14 cellular contexts compared by ENCODE assay signal in the genomic region with DNA sequence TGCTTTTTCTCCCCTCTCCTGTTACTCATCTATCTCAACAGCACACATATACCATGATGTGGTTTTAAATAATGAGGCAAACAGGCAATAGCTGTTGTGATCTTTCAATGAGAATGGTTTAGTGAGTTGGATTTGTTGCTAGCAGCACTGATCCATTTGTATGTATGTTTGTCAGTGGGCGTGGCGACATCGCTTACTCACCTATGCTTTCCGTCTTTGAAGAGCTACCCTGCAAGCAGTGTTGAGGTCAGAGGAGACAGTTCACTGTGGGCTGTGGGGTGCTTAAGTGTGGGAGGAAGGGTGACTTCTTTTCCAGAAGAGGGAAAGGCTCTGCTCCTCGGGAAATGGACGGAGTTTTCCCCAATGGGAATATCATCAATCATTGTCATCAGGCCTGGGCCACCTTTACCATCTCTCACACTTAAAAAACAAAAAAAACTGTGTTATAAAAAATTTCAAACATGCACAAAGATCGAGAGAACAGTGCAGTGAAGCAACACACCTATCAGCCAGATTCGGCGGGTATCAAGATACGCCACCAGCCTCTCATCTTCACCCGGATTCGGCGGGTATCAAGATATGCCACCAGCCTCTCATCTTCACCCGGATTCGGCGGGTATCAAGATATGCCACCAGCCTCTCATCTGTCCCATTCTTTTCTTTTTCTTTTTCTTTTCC.
DNase-seq lines count a peak whose midpoint lies in the region; ATAC-seq, FAIRE-seq and TF ChIP-seq lines count a peak whose summit lies in the region.
"Had no signal": no experiment of that assay in that cellular context is flagged by ENCODE, and none has a peak within 500 bp of the region (broad histone marks: within the 10 kb centered on the region; RNA-seq: fewer than 3 reads in every experiment).

No MANE protein-coding gene starts in this region.

- H3K79me2 ChIP-seq in endothelial cell of umbilical vein (ENCODE audit: control insufficient read depth, insufficient read depth, low read length), result peaks cover 4% of the 10 kb centered on the region

- no peaks in the 10 kb centered on the region for H3K9me3 Mint-ChIP-seq in activated B cell treated with CpG ODN at 0.5 μM for 24 hours

- H4K20me1 ChIP-seq in endothelial cell of umbilical vein (replicated peaks; ENCODE audit: control insufficient read depth, extremely low read depth, insufficient read depth, low read length), result no peaks in the 10 kb centered on the region

- peak overlapping the region; percentile 24 for H3K27ac Mint-ChIP-seq in activated B cell treated with CpG ODN at 0.5 μM for 24 hours

- no peak for ATAC-seq in activated B cell treated with CpG ODN at 0.5 μM for 24 hours (ENCODE audit: low read depth)
- no peak for ATAC-seq in HG03565 (IDR thresholded peaks at IDR 0.05; ENCODE audit: unreplicated experiment)
- no peak for ATAC-seq in HG03342 (IDR thresholded peaks at IDR 0.05; ENCODE audit: unreplicated experiment)
- ATAC-seq: GM12878 had no signal

- H3K4me3 ChIP-seq in endothelial cell of umbilical vein (replicated peaks in 1 of 3; ENCODE audit: insufficient read depth in 1 of 3, low read depth in 1 of 3, low read length in 3 of 3), result no peak overlapping the region
- H3K4me3 ChIP-seq in skeletal muscle satellite cell (ENCODE audit: low read length), result no peak overlapping the region
- H3K4me3 ChIP-seq: GM12878, prostate gland had no signal

- intact Hi-C loops in activated B cell treated with CpG ODN at 0.5 μM for 24 hours (cut with micrococcal nuclease) (no loop called here), endothelial cell of umbilical vein (cut with micrococcal nuclease) (loop anchor here (5.0 kb wide), 2 partner anchors 96 to 151 kb away; no protein-coding TSS in a partner anchor)

- no peaks in the 10 kb centered on the region for H3K27me3 ChIP-seq in endothelial cell of umbilical vein (ENCODE audit: control insufficient read depth in 2 of 2, insufficient read depth in 2 of 2, low read length in 2 of 2)
- H3K27me3 ChIP-seq in skeletal muscle satellite cell (ENCODE audit: control insufficient read depth, insufficient read depth, low read length), result no peaks in the 10 kb centered on the region

- H3K9me1 ChIP-seq in endothelial cell of umbilical vein (replicated peaks; ENCODE audit: control insufficient read depth, extremely low read depth, insufficient read depth, low read length), result no peaks in the 10 kb centered on the region

- TF ChIP-seq POLR2A in endothelial cell of umbilical vein (IDR thresholded peaks at IDR 0.05; ENCODE audit: low read depth, low read length), result no peak

- H3K4me1 Mint-ChIP-seq in activated B cell treated with CpG ODN at 0.5 μM for 24 hours, result peaks cover 6% of the 10 kb centered on the region

- H2AFZ ChIP-seq in endothelial cell of umbilical vein (ENCODE audit: low read depth, low read length), result no peak overlapping the region

- no peaks in the 10 kb centered on the region for H3K27me3 Mint-ChIP-seq in activated B cell treated with CpG ODN at 0.5 μM for 24 hours

- no peak overlapping the region for H3K9ac ChIP-seq in endothelial cell of umbilical vein (replicated peaks; ENCODE audit: extremely low read depth, insufficient read depth, low read length)
- peak overlapping the region; percentile 60 for H3K9ac ChIP-seq in skeletal muscle satellite cell (ENCODE audit: low read depth, low read length)

- TF ChIP-seq CTCF in activated B cell treated with CpG ODN at 0.5 μM for 24 hours (IDR thresholded peaks at IDR 0.05) (no peak), endothelial cell of umbilical vein (IDR thresholded peaks at IDR 0.05; ENCODE audit: extremely low read depth in 1 of 2, insufficient read depth in 1 of 2, low read depth in 1 of 2, low read length in 2 of 2) (no peak)

- H3K36me3 ChIP-seq in endothelial cell of umbilical vein (ENCODE audit: control insufficient read depth in 2 of 2, extremely low read depth in 1 of 2, insufficient read depth in 2 of 2, low read length in 2 of 2), result peaks cover 0 to 3% of the 10 kb centered on the region in 2 experiments
- peaks cover 5% of the 10 kb centered on the region for H3K36me3 ChIP-seq in skeletal muscle satellite cell (ENCODE audit: insufficient read depth, low read length)
- H3K36me3 ChIP-seq: prostate gland had no signal

- peak; percentile 54 for DNase-seq in activated CD8-positive, alpha-beta memory T cell treated with anti-CD3 and anti-CD28 coated beads, Interleukin-2, amount 50 U/mL, for 4 hours
- DNase-seq in activated CD8-positive, alpha-beta memory T cell treated with anti-CD3 and anti-CD28 coated beads, Interleukin-2, amount 50 U/mL, for 48 hours, result no peak
- DNase-seq in activated B cell treated with CpG ODN at 0.5 μM for 24 hours, result no peak
- DNase-seq in endothelial cell of umbilical vein (ENCODE audit: low read depth, low spot score), result peak; percentile 20
- no peak for DNase-seq in NOMO-1 treated with dmso at 0.1 percent for 144 hours (lab: John Stamatoyannopoulos, UW; ENCODE audit: unreplicated experiment)
- DNase-seq: DMS53; MM.1S; NCI-H2107; stimulated activated naive CD4-positive, alpha-beta T cell treated with Interleukin-2 at 50 U/mL for 16 hours had no signal

- no peak overlapping the region for H3K4me2 ChIP-seq in endothelial cell of umbilical vein (ENCODE audit: insufficient read depth, low read length)
- H3K4me2 ChIP-seq in skeletal muscle satellite cell (ENCODE audit: low read length), result peak overlapping the region; percentile 74

- dilution Hi-C loops in endothelial cell of umbilical vein (cut with MboI; ENCODE audit: extremely low pct_ligation_motif_present, low sequenced_read_pairs), result no loop called here

- peak; percentile 80 for FAIRE-seq in endothelial cell of umbilical vein (lab: Jason Lieb, UNC)
- FAIRE-seq: GM12878 had no signal

- H3K27ac ChIP-seq in endothelial cell of umbilical vein (ENCODE audit: insufficient read depth, low read depth, low read length), result no peak overlapping the region
- H3K27ac ChIP-seq: prostate gland had no signal

- H3K4me1 ChIP-seq in endothelial cell of umbilical vein (ENCODE audit: control insufficient read depth, extremely low read depth, insufficient read depth, low read length) (peaks cover 16% of the 10 kb centered on the region), skeletal muscle satellite cell (ENCODE audit: control insufficient read depth, insufficient read depth, low read length) (peaks cover 42% of the 10 kb centered on the region)
- H3K4me1 ChIP-seq: prostate gland had no signal

- H3K4me3 Mint-ChIP-seq in activated B cell treated with CpG ODN at 0.5 μM for 24 hours, result no peak overlapping the region

- CTCF ChIA-PET in activated B cell treated with CpG ODN at 0.5 μM for 24 hours (lab: Charles Lee) (no interaction called here), endothelial cell of umbilical vein (lab: Charles Lee) (interaction anchor here (0.7 to 4.4 kb wide), 32 partner anchors 8 to 1646 kb away, joined by 3 to 82 read pairs (median 5); no protein-coding TSS in a partner anchor)

- H3K9me3 ChIP-seq in endothelial cell of umbilical vein (replicated peaks; ENCODE audit: control insufficient read depth, insufficient read depth, low read length) (no peaks in the 10 kb centered on the region), skeletal muscle satellite cell (replicated peaks; ENCODE audit: low read length) (no peaks in the 10 kb centered on the region)
- H3K9me3 ChIP-seq: prostate gland had no signal

- H3K36me3 Mint-ChIP-seq in activated B cell treated with CpG ODN at 0.5 μM for 24 hours (ENCODE audit: low read depth), result peaks cover 77% of the 10 kb centered on the region

- POLR2A ChIA-PET in activated B cell treated with CpG ODN at 0.5 μM for 24 hours (lab: Charles Lee) (no interaction called here), endothelial cell of umbilical vein (lab: Charles Lee) (no interaction called here)

- no TSS peak for BruUV-seq in endothelial cell of umbilical vein (replicated peaks; lab: Mats Ljungman, UMichigan)

TF ChIP-seq in endothelial cell of umbilical vein, 7 proteins besides CTCF, POLR2A, EP300 and RAD21:
- no peak for TF ChIP-seq EZH2 (IDR thresholded peaks at IDR 0.05; ENCODE audit: borderline replicate concordance, low read depth, low read length, severe bottlenecking)
- TF ChIP-seq FOS (IDR thresholded peaks at IDR 0.05; ENCODE audit: borderline replicate concordance, insufficient read depth, low read length), result no peak
- TF ChIP-seq GATA2 (IDR thresholded peaks at IDR 0.05; ENCODE audit: insufficient read depth, insufficient read length, low read depth, low read length), result no peak
- no peak for TF ChIP-seq JUN (IDR thresholded peaks at IDR 0.05; ENCODE audit: borderline replicate concordance, insufficient read depth, insufficient read length, low read depth)
- TF ChIP-seq POLR2AphosphoS5 (IDR thresholded peaks at IDR 0.05; ENCODE audit: insufficient read depth, low read depth, low read length), result no peak
- TF ChIP-seq MYC (IDR thresholded peaks at IDR 0.05; ENCODE audit: low read depth, low read length), result no peak
- TF ChIP-seq, protein P1, sequence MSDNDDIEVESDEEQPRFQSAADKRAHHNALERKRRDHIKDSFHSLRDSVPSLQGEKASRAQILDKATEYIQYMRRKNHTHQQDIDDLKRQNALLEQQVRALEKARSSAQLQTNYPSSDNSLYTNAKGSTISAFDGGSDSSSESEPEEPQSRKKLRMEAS (IDR thresholded peaks at IDR 0.05; ENCODE audit: insufficient read depth, insufficient read length), result no peak

Comparison
In these comparisons a context has a peak if more than half of its experiments do, and no peak if none do; other contexts are left out.
1. DNase-seq: peak in activated CD8-positive, alpha-beta memory T cell treated with anti-CD3 and anti-CD28 coated beads, Interleukin-2, amount 50 U/mL, for 4 hours (single experiment) and endothelial cell of umbilical vein (single experiment); none in activated CD8-positive, alpha-beta memory T cell treated with anti-CD3 and anti-CD28 coated beads, Interleukin-2, amount 50 U/mL, for 48 hours (single experiment), activated B cell treated with CpG ODN at 0.5 μM for 24 hours (single experiment) and NOMO-1 treated with dmso at 0.1 percent for 144 hours (single experiment).